8 cellular contexts compared by ENCODE assay signal in the genomic region with DNA sequence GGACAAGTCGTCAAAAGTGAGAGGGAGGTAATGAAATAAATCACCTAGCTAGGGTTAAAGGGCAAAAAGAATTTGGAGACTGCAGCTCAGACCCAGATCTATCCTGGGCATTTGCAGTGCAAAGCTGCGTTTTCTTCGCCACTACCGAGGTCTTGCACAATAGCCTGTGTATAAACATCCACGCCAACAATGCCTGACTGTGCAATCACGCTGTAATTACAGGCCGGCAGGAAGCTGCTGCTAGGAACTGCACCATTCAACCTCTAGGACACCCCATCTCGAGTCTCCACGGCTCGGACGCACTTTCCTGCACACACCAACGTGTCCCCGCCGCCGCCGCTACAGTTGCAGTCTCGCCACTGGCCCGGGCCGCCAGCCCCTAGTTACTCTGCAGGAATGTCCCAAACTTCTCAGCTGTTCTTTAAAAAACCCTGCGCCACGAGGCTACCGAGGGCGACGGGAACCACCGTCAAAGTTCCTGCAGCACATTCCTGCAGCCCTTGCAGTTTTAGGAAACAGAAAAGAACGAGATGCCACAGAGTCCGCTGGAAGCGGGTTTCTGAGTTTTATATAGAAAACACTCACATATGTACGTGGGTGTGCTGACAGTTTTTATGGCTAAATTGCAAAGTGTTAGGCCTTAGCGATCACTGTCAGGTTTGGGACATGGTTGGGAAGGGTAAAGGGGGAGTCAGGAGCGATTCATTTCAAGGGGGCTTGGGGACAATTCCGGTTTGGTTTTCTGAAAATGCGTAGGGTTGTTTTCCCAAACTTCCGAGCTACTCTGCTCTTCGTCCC.
DNase-seq lines count a peak whose midpoint lies in the region; ATAC-seq lines count a peak whose summit lies in the region.

No MANE protein-coding gene starts in this region.

- H3K27ac Mint-ChIP-seq in activated T-helper 1 cell treated with anti-CD3 and anti-CD28 coated beads, Interleukin-12 subunit alpha, Interleukin-12 subunit beta, Interleukin-2, Interleukin-4 antibody, amounts not matched to agents 30 ng/mL and 10 ng/mL and 1 ng/mL, durations not matched to agents 14 hours and 24 hours and 36 hours, result peak overlapping the region; percentile 96
- peak overlapping the region; percentile 70 to 97 (median 91) for H3K27ac Mint-ChIP-seq in naive B cell

- intact Hi-C loops in activated T-helper 1 cell treated with anti-CD3 and anti-CD28 coated beads, Interleukin-12 subunit alpha, Interleukin-12 subunit beta, Interleukin-2, Interleukin-4 antibody, amounts not matched to agents 30 ng/mL and 10 ng/mL and 1 ng/mL, durations not matched to agents 14 hours and 24 hours and 36 hours (cut with micrococcal nuclease), result loop anchor here (1.0 to 10.0 kb wide), 6 partner anchors 45 to 516 kb away; a partner anchor contains a TSS

- no peaks in the 10 kb centered on the region for H3K27me3 Mint-ChIP-seq in activated T-helper 1 cell treated with anti-CD3 and anti-CD28 coated beads, Interleukin-12 subunit alpha, Interleukin-12 subunit beta, Interleukin-2, Interleukin-4 antibody, amounts not matched to agents 30 ng/mL and 10 ng/mL and 1 ng/mL, durations not matched to agents 14 hours and 24 hours and 36 hours (ENCODE audit: insufficient read depth)
- no peaks in the 10 kb centered on the region for H3K27me3 Mint-ChIP-seq in naive B cell

- ATAC-seq in naive B cell (ENCODE audit: low read depth in 2 of 2) (peak; percentile 55 to 58), HG03196 (IDR thresholded peaks at IDR 0.05; ENCODE audit: unreplicated experiment) (no peak)

- peak overlapping the region; percentile 92 for H3K4me3 Mint-ChIP-seq in activated T-helper 1 cell treated with anti-CD3 and anti-CD28 coated beads, Interleukin-12 subunit alpha, Interleukin-12 subunit beta, Interleukin-2, Interleukin-4 antibody, amounts not matched to agents 30 ng/mL and 10 ng/mL and 1 ng/mL, durations not matched to agents 14 hours and 24 hours and 36 hours
- H3K4me3 Mint-ChIP-seq in naive B cell, result peak overlapping the region; percentile 91 to 99 (median 96)

- no peaks in the 10 kb centered on the region for H3K9me3 Mint-ChIP-seq in activated T-helper 1 cell treated with anti-CD3 and anti-CD28 coated beads, Interleukin-12 subunit alpha, Interleukin-12 subunit beta, Interleukin-2, Interleukin-4 antibody, amounts not matched to agents 30 ng/mL and 10 ng/mL and 1 ng/mL, durations not matched to agents 14 hours and 24 hours and 36 hours
- H3K9me3 Mint-ChIP-seq in naive B cell, result no peaks in the 10 kb centered on the region

- H3K4me1 Mint-ChIP-seq in activated T-helper 1 cell treated with anti-CD3 and anti-CD28 coated beads, Interleukin-12 subunit alpha, Interleukin-12 subunit beta, Interleukin-2, Interleukin-4 antibody, amounts not matched to agents 30 ng/mL and 10 ng/mL and 1 ng/mL, durations not matched to agents 14 hours and 24 hours and 36 hours (ENCODE audit: low read depth), result peaks cover 64% of the 10 kb centered on the region
- peaks cover 52 to 67% (median 58%) of the 10 kb centered on the region in 3 donors for H3K4me1 Mint-ChIP-seq in naive B cell

- DNase-seq in COLO668 (lab: John Stamatoyannopoulos, UW; ENCODE audit: unreplicated experiment), result peak; percentile 60
- DNase-seq in HCEC 1CT, result peak; percentile 95
- peak; percentile 85 for DNase-seq in OCI-M1 (lab: John Stamatoyannopoulos, UW)
- peak; percentile 63 for DNase-seq in activated T-helper 1 cell treated with anti-CD3 and anti-CD28 coated beads, Interleukin-12 subunit alpha, Interleukin-12 subunit beta, Interleukin-2, Interleukin-4 antibody, amounts not matched to agents 30 ng/mL and 10 ng/mL and 1 ng/mL, durations not matched to agents 14 hours and 24 hours and 36 hours (ENCODE audit: low spot score)
- peak; percentile 96 for DNase-seq in fibroblast of gingiva (ENCODE audit: low read depth)
- peak; percentile 53 for DNase-seq in naive B cell
- DNase-seq in superior temporal gyrus (ENCODE audit: extremely low spot score), result peak; percentile 84

- H3K36me3 Mint-ChIP-seq in activated T-helper 1 cell treated with anti-CD3 and anti-CD28 coated beads, Interleukin-12 subunit alpha, Interleukin-12 subunit beta, Interleukin-2, Interleukin-4 antibody, amounts not matched to agents 30 ng/mL and 10 ng/mL and 1 ng/mL, durations not matched to agents 14 hours and 24 hours and 36 hours (ENCODE audit: low read depth), result peaks cover 10% of the 10 kb centered on the region
- H3K36me3 Mint-ChIP-seq in naive B cell, result no peaks in the 10 kb centered on the region
